16 cellular contexts compared by ENCODE assay signal in the genomic region with DNA sequence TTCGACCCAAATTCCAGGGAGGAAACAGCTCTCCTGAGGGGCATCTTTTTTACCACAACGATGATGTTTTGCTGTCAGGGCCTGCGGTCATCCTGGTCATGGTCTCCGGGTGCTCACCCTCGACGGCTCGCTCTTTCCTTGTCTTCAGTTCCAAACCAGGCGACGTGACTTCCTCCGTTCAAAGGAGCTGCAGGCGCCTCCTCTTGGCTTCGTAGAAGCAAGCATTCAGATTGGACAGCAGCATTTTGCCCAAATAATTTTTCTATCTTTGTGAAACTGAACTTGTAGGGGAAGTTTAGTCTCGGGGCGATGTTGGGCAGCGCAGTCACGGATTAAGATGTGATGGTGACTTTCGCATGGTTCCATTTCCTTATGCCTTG.
DNase-seq lines count a peak whose midpoint lies in the region; ATAC-seq and TF ChIP-seq lines count a peak whose summit lies in the region.
"Had no signal": no experiment of that assay in that cellular context is flagged by ENCODE, and none has a peak within 500 bp of the region (broad histone marks: within the 10 kb centered on the region; RNA-seq: fewer than 3 reads in every experiment).

No MANE protein-coding gene starts in this region.

- no peak for TF ChIP-seq POLR2A in sigmoid colon (IDR thresholded peaks at IDR 0.05)

- no peak for TF ChIP-seq CTCF in RWPE2 (IDR thresholded peaks at IDR 0.05; ENCODE audit: poor library complexity, severe bottlenecking)
- no peak for TF ChIP-seq CTCF in neural progenitor cell (IDR thresholded peaks at IDR 0.05)
- TF ChIP-seq CTCF in sigmoid colon (IDR thresholded peaks at IDR 0.05), result no peak

- peaks cover 2% of the 10 kb centered on the region for H3K9me3 Mint-ChIP-seq in activated naive CD4-positive, alpha-beta T cell treated with anti-CD3 and anti-CD28 coated beads, Interleukin-2, amount 10 ng/mL, durations not matched to agents 7 days and 5 days
- H3K9me3 Mint-ChIP-seq in neural progenitor cell, result no peaks in the 10 kb centered on the region
- H3K9me3 Mint-ChIP-seq: CD8-positive, alpha-beta memory T cell had no signal

- H3K27ac ChIP-seq in RWPE2 (ENCODE audit: poor library complexity, severe bottlenecking), result no peak overlapping the region
- no peak overlapping the region for H3K27ac ChIP-seq in neural progenitor cell
- H3K27ac ChIP-seq in sigmoid colon, result no peak overlapping the region
- H3K27ac ChIP-seq: BLaER1 had no signal

- DNase-seq in activated naive CD4-positive, alpha-beta T cell treated with anti-CD3 and anti-CD28 coated beads, Interleukin-2, amount 10 ng/mL, durations not matched to agents 7 days and 5 days, result peak; percentile 8
- no peak for DNase-seq in activated naive CD4-positive, alpha-beta T cell (lab: John Stamatoyannopoulos, UW)
- DNase-seq in RWPE2 (ENCODE audit: low spot score) (peak; percentile 15), neural progenitor cell (ENCODE audit: low spot score) (no peak), sigmoid colon (peak; percentile 39)
- no peak for DNase-seq in stimulated activated naive CD4-positive, alpha-beta T cell treated with Interleukin-2 at 50 U/mL for 16 hours (lab: John Stamatoyannopoulos, UW)
- DNase-seq: 8988T; AML-193; CD8-positive, alpha-beta memory T cell; DND-41; GDM1 had no signal

- peaks cover 15% of the 10 kb centered on the region for H3K27me3 Mint-ChIP-seq in activated naive CD4-positive, alpha-beta T cell treated with anti-CD3 and anti-CD28 coated beads, Interleukin-2, amount 10 ng/mL, durations not matched to agents 7 days and 5 days
- peaks cover 4% of the 10 kb centered on the region for H3K27me3 Mint-ChIP-seq in neural progenitor cell (ENCODE audit: insufficient read depth, low read depth)

- H3K4me3 ChIP-seq in RWPE2 (ENCODE audit: severe bottlenecking), result no peak overlapping the region
- no peak overlapping the region for H3K4me3 ChIP-seq in neural progenitor cell
- H3K4me3 ChIP-seq in sigmoid colon, result no peak overlapping the region
- H3K4me3 ChIP-seq: BLaER1, HAP-1 had no signal

- no peak overlapping the region for H3K27ac Mint-ChIP-seq in activated naive CD4-positive, alpha-beta T cell treated with anti-CD3 and anti-CD28 coated beads, Interleukin-2, amount 10 ng/mL, durations not matched to agents 7 days and 5 days
- no peak overlapping the region for H3K27ac Mint-ChIP-seq in neural progenitor cell

- H3K36me3 ChIP-seq in RWPE2 (ENCODE audit: low read depth), result no peaks in the 10 kb centered on the region
- no peaks in the 10 kb centered on the region for H3K36me3 ChIP-seq in neural progenitor cell
- H3K36me3 ChIP-seq in sigmoid colon, result peaks cover 0 to 11% (median 0%) of the 10 kb centered on the region in 4 donors
- H3K36me3 ChIP-seq: BLaER1, HAP-1 had no signal

- intact Hi-C loops in sigmoid colon (cut with DNase I), result no loop called here

- no peaks in the 10 kb centered on the region for H3F3A ChIP-seq in neural progenitor cell (ENCODE audit: low read depth)

- no peak for TF ChIP-seq EP300 in sigmoid colon (IDR thresholded peaks at IDR 0.05)

- H4K20me1 ChIP-seq in neural progenitor cell (ENCODE audit: low read depth), result no peaks in the 10 kb centered on the region
- H4K20me1 ChIP-seq: BLaER1 had no signal

- H3K27me3 ChIP-seq in RWPE2 (ENCODE audit: insufficient read depth, poor library complexity, severe bottlenecking), result peaks cover 4% of the 10 kb centered on the region
- no peaks in the 10 kb centered on the region for H3K27me3 ChIP-seq in neural progenitor cell
- no peaks in the 10 kb centered on the region for H3K27me3 ChIP-seq in sigmoid colon
- H3K27me3 ChIP-seq: BLaER1 had no signal

- H2AFZ ChIP-seq in neural progenitor cell (replicated peaks), result no peak overlapping the region

- ATAC-seq in RWPE2 (ENCODE audit: low read depth), result no peak
- no peak for ATAC-seq in HG03108 (IDR thresholded peaks at IDR 0.05; ENCODE audit: unreplicated experiment)
- ATAC-seq in GM18519 (IDR thresholded peaks at IDR 0.05; ENCODE audit: low FRiP score, unreplicated experiment), result no peak

- H3K9me3 ChIP-seq in RWPE2 (ENCODE audit: severe bottlenecking), result no peaks in the 10 kb centered on the region
- H3K9me3 ChIP-seq in neural progenitor cell (ENCODE audit: low read depth), result no peaks in the 10 kb centered on the region
- H3K9me3 ChIP-seq in sigmoid colon, result no peaks in the 10 kb centered on the region
- H3K9me3 ChIP-seq: BLaER1, Caco-2, HAP-1 had no signal

- no peak overlapping the region for H3K4me2 ChIP-seq in neural progenitor cell
- H3K4me2 ChIP-seq: BLaER1 had no signal

- no peaks in the 10 kb centered on the region for H3K79me2 ChIP-seq in neural progenitor cell (ENCODE audit: low read depth)

- no peak overlapping the region for H3K4me3 Mint-ChIP-seq in activated naive CD4-positive, alpha-beta T cell treated with anti-CD3 and anti-CD28 coated beads, Interleukin-2, amount 10 ng/mL, durations not matched to agents 7 days and 5 days
- peak overlapping the region; percentile 21 for H3K4me3 Mint-ChIP-seq in neural progenitor cell
- H3K4me3 Mint-ChIP-seq: CD8-positive, alpha-beta memory T cell had no signal

- H3K36me3 Mint-ChIP-seq in activated naive CD4-positive, alpha-beta T cell treated with anti-CD3 and anti-CD28 coated beads, Interleukin-2, amount 10 ng/mL, durations not matched to agents 7 days and 5 days, result peaks cover 2% of the 10 kb centered on the region
- H3K36me3 Mint-ChIP-seq in neural progenitor cell, result peaks cover 59% of the 10 kb centered on the region

- CTCF ChIA-PET in activated naive CD4-positive, alpha-beta T cell treated with anti-CD3 and anti-CD28 coated beads, Interleukin-2, amount 10 ng/mL, durations not matched to agents 7 days and 5 days (lab: Charles Lee), result no interaction called here

- WGBS in sigmoid colon, 2 donors, result 93 to 94% methylated on average over 17 of the region's 17 CpGs

- H3K9ac ChIP-seq in neural progenitor cell, result no peak overlapping the region
- H3K9ac ChIP-seq: BLaER1 had no signal

- H3K4me1 Mint-ChIP-seq in activated naive CD4-positive, alpha-beta T cell treated with anti-CD3 and anti-CD28 coated beads, Interleukin-2, amount 10 ng/mL, durations not matched to agents 7 days and 5 days, result no peaks in the 10 kb centered on the region
- peaks cover 24% of the 10 kb centered on the region for H3K4me1 Mint-ChIP-seq in neural progenitor cell
- H3K4me1 Mint-ChIP-seq: CD8-positive, alpha-beta memory T cell had no signal

- H3K4me1 ChIP-seq in RWPE2 (ENCODE audit: insufficient read depth, poor library complexity, severe bottlenecking), result no peaks in the 10 kb centered on the region
- no peaks in the 10 kb centered on the region for H3K4me1 ChIP-seq in neural progenitor cell
- no peaks in the 10 kb centered on the region for H3K4me1 ChIP-seq in sigmoid colon
- H3K4me1 ChIP-seq: Caco-2, HAP-1 had no signal

Comparison
In these comparisons a context has a peak if more than half of its experiments do, and no peak if none do; other contexts are left out.
1. DNase-seq: peak in activated naive CD4-positive, alpha-beta T cell treated with anti-CD3 and anti-CD28 coated beads, Interleukin-2, amount 10 ng/mL, durations not matched to agents 7 days and 5 days (single experiment), RWPE2 (single experiment) and sigmoid colon (single experiment); none in activated naive CD4-positive, alpha-beta T cell (0 of 4), neural progenitor cell (single experiment) and stimulated activated naive CD4-positive, alpha-beta T cell treated with Interleukin-2 at 50 U/mL for 16 hours (single experiment).